Comparison of ENCODE assay signal across 27 cellular contexts in the genomic region with DNA sequence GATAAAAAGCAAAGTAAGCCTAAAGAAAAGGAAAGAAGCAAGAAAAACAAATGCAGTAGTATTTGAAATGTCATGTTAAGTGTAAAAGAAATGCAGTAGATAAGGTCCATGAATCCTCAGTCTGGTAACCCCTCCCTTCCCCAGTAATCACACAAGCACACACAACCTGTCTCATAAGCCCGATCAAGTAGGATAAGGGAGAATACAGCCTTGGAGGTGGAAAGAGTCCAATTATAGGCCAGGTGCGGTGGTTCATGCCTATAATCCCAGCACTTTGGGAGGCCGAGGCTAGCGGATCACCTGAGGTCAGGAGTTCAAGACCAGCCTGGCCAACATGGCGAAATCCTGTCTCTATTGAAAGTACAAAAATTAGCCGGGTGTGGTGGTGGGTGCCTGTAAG.
"Had no signal": no experiment of that assay in that cellular context is flagged by ENCODE, and none has a peak within 500 bp of the region (broad histone marks: within the 10 kb centered on the region; RNA-seq: fewer than 3 reads in every experiment).

No MANE protein-coding gene starts in this region.

- H3K4me3 Mint-ChIP-seq: activated CD4-positive, alpha-beta T cell treated with anti-CD3 and anti-CD28 coated beads, Interleukin-2, amount 10 ng/mL, durations not matched to agents 24 days and 14 days; activated CD8-positive, alpha-beta T cell treated with anti-CD3 and anti-CD28 coated beads for 36 hours; activated T-cell treated with anti-CD3 and anti-CD28 coated beads, Interleukin-2, amount 50 U/mL, for 72 hours; activated T-helper 17 cell treated with anti-CD3 and anti-CD28 coated beads, Interleukin-2, amount 50 U/mL, for 72 hours had no signal

- H3K27me3 Mint-ChIP-seq: activated CD4-positive, alpha-beta T cell treated with anti-CD3 and anti-CD28 coated beads, Interleukin-2, amount 10 ng/mL, durations not matched to agents 24 days and 14 days; activated T-helper 17 cell treated with anti-CD3 and anti-CD28 coated beads, Interleukin-2, amount 50 U/mL, for 72 hours had no signal

- H3K27ac Mint-ChIP-seq: activated CD4-positive, alpha-beta T cell treated with anti-CD3 and anti-CD28 coated beads, Interleukin-2, amount 10 ng/mL, durations not matched to agents 24 days and 14 days; activated CD8-positive, alpha-beta T cell treated with anti-CD3 and anti-CD28 coated beads for 36 hours; activated T-cell treated with anti-CD3 and anti-CD28 coated beads, Interleukin-2, amount 50 U/mL, for 72 hours; activated T-helper 17 cell treated with anti-CD3 and anti-CD28 coated beads, Interleukin-2, amount 50 U/mL, for 72 hours had no signal

- DNase-seq: activated CD4-positive, alpha-beta T cell treated with anti-CD3 and anti-CD28 coated beads for 1 hour; activated CD4-positive, alpha-beta T cell treated with anti-CD3 and anti-CD28 coated beads, Interleukin-2, amount 10 ng/mL, durations not matched to agents 24 days and 14 days; activated CD4-positive, alpha-beta T cell treated with anti-CD3 and anti-CD28 coated beads, Interleukin-2, amount 50 U/mL, for 4 hours; activated CD4-positive, CD25-positive, alpha-beta regulatory T cell; activated CD8-positive, alpha-beta T cell treated with anti-CD3 and anti-CD28 coated beads for 36 hours; activated effector memory CD4-positive, alpha-beta T cell treated with anti-CD3 and anti-CD28 coated beads, Interleukin-2, amount 50 U/mL, for 16 hours; activated naive CD4-positive, alpha-beta T cell; activated naive CD4-positive, alpha-beta T cell treated with anti-CD3 and anti-CD28 coated beads, Interleukin-2, amount 50 U/mL, for 16 hours; activated T-cell treated with anti-CD3 and anti-CD28 coated beads, Interleukin-2, amount 50 U/mL, for 1 hour; activated T-cell treated with anti-CD3 and anti-CD28 coated beads, Interleukin-2, amount 50 U/mL, for 72 hours; adrenal gland; body of pancreas; NCI-H1105; NCI-H1417 treated with DMSO at 0.1 percent for 48 hours; NCI-H187 treated with DMSO at 0.1 percent for 48 hours; NCI-H2081; NCI-H226; NCI-H446 treated with DMSO at 0.1 percent for 48 hours; NCI-H526; NCI-H774; PC-9; SIG-M5; SW 1271; T-helper 1 cell; T-helper 2 cell; T-helper 9 cell had no signal
